Comparison of ENCODE assay signal across 8 cellular contexts in genomic region chr19:16445238-16446107, GRCh38. TPM values are rescaled to one million over a fixed set of nuclear protein-coding genes. Genes with fewer than 3 reads are reported as not detected.
DNase-seq lines count a peak whose midpoint lies in the region; ATAC-seq and TF ChIP-seq lines count a peak whose summit lies in the region.

No MANE protein-coding gene starts in this region.

- no peak overlapping the region for H3K4me3 Mint-ChIP-seq in T-helper 2 cell treated with Interferon-gamma antibody and Interleukin-4, amounts not matched to agents 5 μg/mL and 100 μg/mL, for 36 hours

- H3K27me3 ChIP-seq in upper lobe of right lung: no peaks in the 10 kb centered on the region

- peak; percentile 35 for DNase-seq in AG10803 (ENCODE audit: low read depth)
- peak; percentile 83 for DNase-seq in M059J (ENCODE audit: low read depth)
- DNase-seq in upper lobe of right lung: no peak
- DNase-seq in T-helper 2 cell treated with Interferon-gamma antibody and Interleukin-4, amounts not matched to agents 5 μg/mL and 100 μg/mL, for 36 hours (ENCODE audit: low spot score): no peak
- no peak for DNase-seq in DMS79 treated with DMSO at 0.1 percent for 48 hours (lab: John Stamatoyannopoulos, UW)

- no peaks in the 10 kb centered on the region for H3K27me3 Mint-ChIP-seq in T-helper 2 cell treated with Interferon-gamma antibody and Interleukin-4, amounts not matched to agents 5 μg/mL and 100 μg/mL, for 36 hours (ENCODE audit: low read depth)

- peaks cover 14% of the 10 kb centered on the region for H3K36me3 Mint-ChIP-seq in T-helper 2 cell treated with Interferon-gamma antibody and Interleukin-4, amounts not matched to agents 5 μg/mL and 100 μg/mL, for 36 hours (ENCODE audit: low read depth)

- H3K9me3 Mint-ChIP-seq in T-helper 2 cell treated with Interferon-gamma antibody and Interleukin-4, amounts not matched to agents 5 μg/mL and 100 μg/mL, for 36 hours: peaks cover 7% of the 10 kb centered on the region

- intact Hi-C loops in upper lobe of right lung (cut with DNase I): no loop called here

- H3K4me3 ChIP-seq in AG10803 (ENCODE audit: low read length) (no peak overlapping the region), upper lobe of right lung (no peak overlapping the region)

- H3K9me3 ChIP-seq in upper lobe of right lung: no peaks in the 10 kb centered on the region

- peaks cover 9% of the 10 kb centered on the region for H3K36me3 ChIP-seq in upper lobe of right lung

- peaks cover 38% of the 10 kb centered on the region for H3K4me1 Mint-ChIP-seq in T-helper 2 cell treated with Interferon-gamma antibody and Interleukin-4, amounts not matched to agents 5 μg/mL and 100 μg/mL, for 36 hours (ENCODE audit: low read depth)

- H3K27ac Mint-ChIP-seq in T-helper 2 cell treated with Interferon-gamma antibody and Interleukin-4, amounts not matched to agents 5 μg/mL and 100 μg/mL, for 36 hours: no peak overlapping the region

- TF ChIP-seq CTCF in AG10803 (conservative IDR thresholded peaks at IDR 0.05; ENCODE audit: low read length) (no peak), upper lobe of right lung (IDR thresholded peaks at IDR 0.05) (no peak)

- H3K4me1 ChIP-seq in upper lobe of right lung: peaks cover 50% of the 10 kb centered on the region

- H3K27ac ChIP-seq in cingulate gyrus (ENCODE audit: low read depth, low read length): peak overlapping the region; percentile 14
- peak overlapping the region; percentile 68 for H3K27ac ChIP-seq in upper lobe of right lung

- ATAC-seq in GM19023 (IDR thresholded peaks at IDR 0.05; ENCODE audit: unreplicated experiment) (peak; percentile 30), upper lobe of right lung (no peak), GM21528 (IDR thresholded peaks at IDR 0.05; ENCODE audit: low FRiP score, unreplicated experiment) (no peak)

RNA-seq across cellular contexts. Expression of gene EPS15L1, which starts 26.3 kb away (rescaled TPM):
- total RNA-seq in M059J (2014; rRNA removed; shearing (Covaris generic)): 4.1 and 6.3 TPM in 2 replicates
- total RNA-seq in upper lobe of right lung: 42.8 TPM

RNA-seq across cellular contexts. Expression of gene CALR3, which starts 50.5 kb away (rescaled TPM):
- not detected in 2 replicates for total RNA-seq in M059J (2014; rRNA removed; shearing (Covaris generic))
- total RNA-seq in upper lobe of right lung: not detected

RNA-seq across cellular contexts. Expression of gene C19orf44, which starts 50.7 kb away (rescaled TPM):
- 3.7 and 4.1 TPM in 2 replicates for total RNA-seq in M059J (2014; rRNA removed; shearing (Covaris generic))
- 6.7 TPM for total RNA-seq in upper lobe of right lung

Comparison
In these comparisons a context has a peak if more than half of its experiments do, and no peak if none do; other contexts are left out.
1. DNase-seq: peak in AG10803 (single experiment) and M059J (single experiment); none in upper lobe of right lung (single experiment), T-helper 2 cell treated with Interferon-gamma antibody and Interleukin-4, amounts not matched to agents 5 μg/mL and 100 μg/mL, for 36 hours (single experiment) and DMS79 treated with DMSO at 0.1 percent for 48 hours (single experiment).